Comparison of ENCODE assay signal across 16 cellular contexts in genomic region chr1:204888294-204888693, GRCh38. TPM values are rescaled to one million over a fixed set of nuclear protein-coding genes. Genes with fewer than 3 reads are reported as not detected.
DNase-seq lines count a peak whose midpoint lies in the region; ATAC-seq and TF ChIP-seq lines count a peak whose summit lies in the region.
"Had no signal": no experiment of that assay in that cellular context is flagged by ENCODE, and none has a peak within 500 bp of the region (broad histone marks: within the 10 kb centered on the region; RNA-seq: fewer than 3 reads in every experiment).

No MANE protein-coding gene starts in this region.

- CTCF ChIA-PET in HEK293T (lab: Yijun Ruan, JAX) = no interaction called here

- ATAC-seq in GM21515 (IDR thresholded peaks at IDR 0.05; ENCODE audit: unreplicated experiment) = no peak

- DNase-seq in AG09319 (ENCODE audit: extremely low read depth, low read depth) = peak; percentile 34
- DNase-seq in RPMI7951 (ENCODE audit: low read depth) = peak; percentile 14
- peak; percentile 80 for DNase-seq in fibroblast of peridontal ligament (ENCODE audit: extremely low read depth)
- DNase-seq in renal cortical epithelial cell (ENCODE audit: low read depth) = peak; percentile 33
- DNase-seq in HEK293T (ENCODE audit: extremely low spot score) = no peak
- no peak for DNase-seq in NCI-H1092 treated with DMSO at 0.1 percent for 48 hours (lab: John Stamatoyannopoulos, UW)
- DNase-seq in mesenteric fat pad (ENCODE audit: low spot score) = no peak
- DNase-seq: activated B cell treated with CpG ODN at 0.5 μM for 24 hours; activated naive CD4-positive, alpha-beta T cell treated with anti-CD3 and anti-CD28 coated beads for 36 hours; AML-193; DMS 273 treated with DMSO at 0.1 percent for 48 hours; effector memory CD4-positive, alpha-beta T cell; midbrain; NCI-H446; stimulated activated CD4-positive, alpha-beta T cell treated with anti-CD3 and anti-CD28 coated beads, Interleukin-4, amount 100 ng/mL, for 24 hours had no signal

- no peak for TF ChIP-seq CTCF in AG09319 (IDR thresholded peaks at IDR 0.05; ENCODE audit: low read depth, low read length)

- POLR2A ChIA-PET in HEK293T (lab: Yijun Ruan, JAX) = no interaction called here

TF ChIP-seq in HEK293T, 16 proteins besides CTCF, POLR2A, EP300 and RAD21:
- TF ChIP-seq ZNF384 (IDR thresholded peaks at IDR 0.05) = no peak
- TF ChIP-seq FOXK2 (IDR thresholded peaks at IDR 0.05) = no peak
- no peak for TF ChIP-seq ELF4 (IDR thresholded peaks at IDR 0.05)
- no peak for TF ChIP-seq LEF1 (IDR thresholded peaks at IDR 0.05; ENCODE audit: borderline replicate concordance)
- TF ChIP-seq ARNT (IDR thresholded peaks at IDR 0.05) = no peak
- no peak for TF ChIP-seq SP1 (IDR thresholded peaks at IDR 0.05)
- no peak for TF ChIP-seq FOXA1 (IDR thresholded peaks at IDR 0.05)
- TF ChIP-seq L3MBTL2 (conservative IDR thresholded peaks at IDR 0.05) = no peak
- no peak for TF ChIP-seq TARDBP (IDR thresholded peaks at IDR 0.05)
- TF ChIP-seq PKNOX1 (IDR thresholded peaks at IDR 0.05) = no peak
- no peak for TF ChIP-seq FOXM1 (IDR thresholded peaks at IDR 0.05; ENCODE audit: borderline replicate concordance)
- TF ChIP-seq SUZ12 (IDR thresholded peaks at IDR 0.05) = no peak
- TF ChIP-seq CTBP1 (IDR thresholded peaks at IDR 0.05; ENCODE audit: borderline replicate concordance) = no peak
- TF ChIP-seq BHLHE40 (IDR thresholded peaks at IDR 0.05; ENCODE audit: borderline replicate concordance) = no peak

RNA-seq across cellular contexts. Expression of gene NFASC, which starts 17.6 kb away (rescaled TPM):
- 6.0 and 6.8 TPM in 2 replicates for total RNA-seq in RPMI7951 (2014; rRNA removed; shearing (Covaris generic))
- total RNA-seq in renal cortical epithelial cell (0.05 and 0.17 TPM in 2 replicates), mesenteric fat pad (11.5 TPM)

Comparison
In these comparisons a context has a peak if more than half of its experiments do, and no peak if none do; other contexts are left out.
1. DNase-seq: peak in AG09319 (single experiment), RPMI7951 (single experiment), fibroblast of peridontal ligament (single experiment) and renal cortical epithelial cell (single experiment); none in HEK293T (single experiment), NCI-H1092 treated with DMSO at 0.1 percent for 48 hours (single experiment) and mesenteric fat pad (single experiment).